In genomic region chr17:79776378-79777165, GRCh38 we compare ENCODE assay signal across 11 cellular contexts. TPM values are rescaled to one million over a fixed set of nuclear protein-coding genes. Genes with fewer than 3 reads are reported as not detected.
A peak's percentile ranks its signal among the peaks of the same experiment; 100 is the strongest.
DNase-seq lines count a peak whose midpoint lies in the region; ATAC-seq and TF ChIP-seq lines count a peak whose summit lies in the region.
"Had no signal": no experiment of that assay in that cellular context is flagged by ENCODE, and none has a peak within 500 bp of the region (broad histone marks: within the 10 kb centered on the region; RNA-seq: fewer than 3 reads in every experiment).

No MANE protein-coding gene starts in this region.

- no peaks in the 10 kb centered on the region for H3K36me3 ChIP-seq in neural cell (ENCODE audit: insufficient read depth, low read length)
- no peaks in the 10 kb centered on the region for H3K36me3 ChIP-seq in prostate gland

- H3K27ac Mint-ChIP-seq in IgD-negative memory B cell: peak overlapping the region in 2 of 3 donors; percentile 34 to 85
- no peak overlapping the region for H3K27ac Mint-ChIP-seq in central memory CD8-positive, alpha-beta T cell (ENCODE audit: low read depth)

- H3F3A ChIP-seq in neural cell (ENCODE audit: insufficient read depth, low read length, poor library complexity, severe bottlenecking): no peaks in the 10 kb centered on the region

- H3K9me3 Mint-ChIP-seq in IgD-negative memory B cell: no peaks in the 10 kb centered on the region
- H3K9me3 Mint-ChIP-seq in central memory CD8-positive, alpha-beta T cell: no peaks in the 10 kb centered on the region

- peaks cover 8 to 10% (median 8%) of the 10 kb centered on the region in 3 donors for H3K4me1 Mint-ChIP-seq in IgD-negative memory B cell
- peaks cover 8% of the 10 kb centered on the region for H3K4me1 Mint-ChIP-seq in central memory CD8-positive, alpha-beta T cell

- intact Hi-C loops in prostate gland (cut with DNase I): no loop called here

- H3K4me3 ChIP-seq in neural cell (ENCODE audit: low read length) (peak overlapping the region; percentile 68), prostate gland (no peak overlapping the region)

- H3K79me2 ChIP-seq in neural cell (replicated peaks; ENCODE audit: insufficient read depth, low read length): peaks cover 28% of the 10 kb centered on the region

- ATAC-seq in central memory CD8-positive, alpha-beta T cell (replicated peaks; ENCODE audit: extremely low read depth, poor library complexity, severe bottlenecking): no peak

- no peak overlapping the region for H3K4me2 ChIP-seq in neural cell (ENCODE audit: low read length)

- peaks cover 2% of the 10 kb centered on the region for H3K36me3 Mint-ChIP-seq in IgD-negative memory B cell
- peaks cover 7% of the 10 kb centered on the region for H3K36me3 Mint-ChIP-seq in central memory CD8-positive, alpha-beta T cell (ENCODE audit: insufficient read depth)

- TF ChIP-seq EP300 in neural cell (conservative IDR thresholded peaks at IDR 0.05; ENCODE audit: poor library complexity, severe bottlenecking): no peak

- H3K4me3 Mint-ChIP-seq in IgD-negative memory B cell: peak overlapping the region; percentile 48 to 87 (median 70)
- H3K4me3 Mint-ChIP-seq in central memory CD8-positive, alpha-beta T cell: peak overlapping the region; percentile 62

- H3K27me3 ChIP-seq in neural cell (ENCODE audit: insufficient read depth, low read depth, low read length): no peaks in the 10 kb centered on the region
- H3K27me3 ChIP-seq in prostate gland (replicated peaks; ENCODE audit: insufficient read depth): peaks cover 5% of the 10 kb centered on the region

- no peak overlapping the region for H2AFZ ChIP-seq in neural cell (ENCODE audit: low read depth, low read length)

- peaks cover 7% of the 10 kb centered on the region for H3K4me1 ChIP-seq in prostate gland (replicated peaks)

- H3K9me2 ChIP-seq in neural cell (ENCODE audit: insufficient read depth, low read length): no peaks in the 10 kb centered on the region

- peak; percentile 14 for TF ChIP-seq RAD21 in neural cell (conservative IDR thresholded peaks at IDR 0.05)

- no peak overlapping the region for H3K27ac ChIP-seq in neural cell (ENCODE audit: low read length)
- no peak overlapping the region for H3K27ac ChIP-seq in prostate gland
- H3K27ac ChIP-seq: 22Rv1 had no signal

- 55% methylated on average over 13 of the region's 13 CpGs for WGBS in prostate gland

- no peaks in the 10 kb centered on the region for H3K9me3 ChIP-seq in neural cell (ENCODE audit: low read length)
- H3K9me3 ChIP-seq in prostate gland: no peaks in the 10 kb centered on the region

- no peak for TF ChIP-seq CTCF in neural cell (IDR thresholded peaks at IDR 0.05; ENCODE audit: poor library complexity, severe bottlenecking)
- no peak for TF ChIP-seq CTCF in prostate gland (IDR thresholded peaks at IDR 0.05)

- H4K20me1 ChIP-seq in neural cell (ENCODE audit: insufficient read depth): no peaks in the 10 kb centered on the region

- peaks cover 62% of the 10 kb centered on the region for H3K27me3 Mint-ChIP-seq in IgD-negative memory B cell
- peaks cover 88% of the 10 kb centered on the region for H3K27me3 Mint-ChIP-seq in central memory CD8-positive, alpha-beta T cell

- DNase-seq in DMS153 (lab: John Stamatoyannopoulos, UW) (peak; percentile 33), DMS153 treated with DMSO at 0.1 percent for 48 hours (lab: John Stamatoyannopoulos, UW; ENCODE audit: unreplicated experiment) (no peak), amniotic stem cell (lab: John Stamatoyannopoulos, UW) (no peak), prostate gland (ENCODE audit: low spot score) (no peak), kidney glomerular epithelial cell (lab: John Stamatoyannopoulos, UW) (no peak)
- no peak for DNase-seq in central memory CD8-positive, alpha-beta T cell (ENCODE audit: low spot score in 2 of 2)
- DNase-seq: activated CD4-positive, CD25-positive, alpha-beta regulatory T cell; NCI-H1436 had no signal

- TF ChIP-seq POLR2A in prostate gland (IDR thresholded peaks at IDR 0.05): no peak

- peak overlapping the region; percentile 64 for H3K9ac ChIP-seq in neural cell (ENCODE audit: low read length)

TF ChIP-seq in neural cell, 6 proteins besides CTCF, POLR2A, EP300 and RAD21:
- TF ChIP-seq POLR2AphosphoS5 (IDR thresholded peaks at IDR 0.05) (peak; percentile 26), REST (IDR thresholded peaks at IDR 0.05; ENCODE audit: borderline replicate concordance) (no peak)

RNA-seq across cellular contexts. Expression of gene CBX2, which starts 1.4 kb away (rescaled TPM):
- polyA plus RNA-seq in IgD-negative memory B cell (0.26 TPM), neural cell (15.9 and 16.9 TPM in 2 replicates)
- 27.1 and 28.5 TPM in 2 replicates for polyA minus RNA-seq in neural cell
- total RNA-seq in prostate gland: 10 to 100 TPM in 1 of 2 donors, 1 to 10 TPM in 1; 2.0 to 17.0 TPM

RNA-seq across cellular contexts. Expression of gene CBX8, which starts 20.3 kb away (rescaled TPM):
- 3.2 TPM for polyA plus RNA-seq in IgD-negative memory B cell
- polyA plus RNA-seq in neural cell: 15.4 and 27.6 TPM in 2 replicates
- polyA minus RNA-seq in neural cell: 26.4 and 33.8 TPM in 2 replicates
- total RNA-seq in prostate gland: 1 to 10 TPM; 4.7 to 4.8 TPM

RNA-seq across cellular contexts. Expression of gene ENPP7, which starts 45.8 kb away (rescaled TPM):
- polyA plus RNA-seq in IgD-negative memory B cell (0.89 TPM), neural cell (not detected in 2 replicates)
- polyA minus RNA-seq in neural cell: not detected in 2 replicates
- not detected for total RNA-seq in prostate gland

Comparison
In these comparisons a context has a peak if more than half of its experiments do, and no peak if none do; other contexts are left out.
1. RNA of gene CBX2, which starts 1.4 kb away (polyA plus RNA-seq): 15.9 to 16.9 TPM in neural cell; 0.26 TPM in IgD-negative memory B cell (single experiment); every median in the first group is over 10 times any median in the second.